8 cellular contexts compared by ENCODE assay signal in genomic region chr11:126969865-126970479, GRCh38. TPM values are rescaled to one million over a fixed set of nuclear protein-coding genes. Genes with fewer than 3 reads are reported as not detected.
A peak's percentile ranks its signal among the peaks of the same experiment; 100 is the strongest.
DNase-seq lines count a peak whose midpoint lies in the region; ATAC-seq, FAIRE-seq and TF ChIP-seq lines count a peak whose summit lies in the region.

No MANE protein-coding gene starts in this region.

- H3K9me3 ChIP-seq in WERI-Rb-1 (ENCODE audit: severe bottlenecking) (peaks cover 2% of the 10 kb centered on the region), kidney (ENCODE audit: control insufficient read depth in 1 of 2, low read length in 2 of 2) (no peaks in the 10 kb centered on the region)

- H3K36me3 ChIP-seq in WERI-Rb-1 (no peaks in the 10 kb centered on the region), kidney (ENCODE audit: control insufficient read depth in 1 of 2, insufficient read depth in 2 of 2, low read length in 2 of 2) (no peaks in the 10 kb centered on the region)

- H3K9ac ChIP-seq in kidney (ENCODE audit: low read length in 2 of 2): no peak overlapping the region

- POLR2A ChIA-PET in activated CD8-positive, alpha-beta T cell treated with anti-CD3 and anti-CD28 coated beads, Interleukin-2, amount 10 ng/mL, durations not matched to agents 7 days and 5 days (lab: Charles Lee): no interaction called here

- CTCF ChIA-PET in activated CD8-positive, alpha-beta T cell treated with anti-CD3 and anti-CD28 coated beads, Interleukin-2, amount 10 ng/mL, durations not matched to agents 7 days and 5 days (lab: Charles Lee): interaction anchor here (0.8 kb wide), 1 partner anchor 19 kb away, joined by 3 read pairs; no protein-coding TSS in a partner anchor

- no peaks in the 10 kb centered on the region for H3K36me3 Mint-ChIP-seq in activated CD8-positive, alpha-beta T cell treated with anti-CD3 and anti-CD28 coated beads, Interleukin-2, amount 10 ng/mL, durations not matched to agents 7 days and 5 days (ENCODE audit: low read depth)

- no peaks in the 10 kb centered on the region for H3K4me1 ChIP-seq in kidney (ENCODE audit: control insufficient read depth in 1 of 2, insufficient read depth in 1 of 2, low read depth in 1 of 2, low read length in 2 of 2)

- intact Hi-C loops in kidney (cut with DNase I): no loop called here

- H3K27ac ChIP-seq in WERI-Rb-1 (no peak overlapping the region), kidney (ENCODE audit: low read depth in 2 of 2, low read length in 2 of 2) (no peak overlapping the region)

- TF ChIP-seq CTCF in GM10266 (IDR thresholded peaks at IDR 0.05; ENCODE audit: control insufficient read depth, insufficient read depth, low read depth, missing control alignments) (peak; percentile 7), WERI-Rb-1 (IDR thresholded peaks at IDR 0.05; ENCODE audit: low read depth, low read length) (peak; percentile 80), kidney (IDR thresholded peaks at IDR 0.05; ENCODE audit: borderline replicate concordance, extremely low read depth, insufficient read depth) (peak; percentile 37)

- no peaks in the 10 kb centered on the region for H3K9me3 Mint-ChIP-seq in activated CD8-positive, alpha-beta T cell treated with anti-CD3 and anti-CD28 coated beads, Interleukin-2, amount 10 ng/mL, durations not matched to agents 7 days and 5 days (ENCODE audit: insufficient read depth)

- peaks cover 12% of the 10 kb centered on the region for H3K27me3 Mint-ChIP-seq in activated CD8-positive, alpha-beta T cell treated with anti-CD3 and anti-CD28 coated beads, Interleukin-2, amount 10 ng/mL, durations not matched to agents 7 days and 5 days (ENCODE audit: low read depth)

- no peaks in the 10 kb centered on the region for H3K4me1 Mint-ChIP-seq in activated CD8-positive, alpha-beta T cell treated with anti-CD3 and anti-CD28 coated beads, Interleukin-2, amount 10 ng/mL, durations not matched to agents 7 days and 5 days (ENCODE audit: low read depth)

- no peak for FAIRE-seq in kidney (lab: Jason Lieb, UNC)

- no peak overlapping the region for H3K4me3 Mint-ChIP-seq in activated CD8-positive, alpha-beta T cell treated with anti-CD3 and anti-CD28 coated beads, Interleukin-2, amount 10 ng/mL, durations not matched to agents 7 days and 5 days

- H3K27me3 ChIP-seq in WERI-Rb-1 (ENCODE audit: insufficient read depth, low read depth, severe bottlenecking): no peaks in the 10 kb centered on the region

- no peak for DNase-seq in GM10266 (ENCODE audit: extremely low spot score)
- peak; percentile 49 for DNase-seq in WERI-Rb-1
- DNase-seq in kidney: no peak
- no peak for DNase-seq in activated T-cell treated with anti-CD3 and anti-CD28 coated beads, Interleukin-2, amount 50 U/mL, for 48 hours
- DNase-seq in activated CD8-positive, alpha-beta T cell treated with anti-CD3 and anti-CD28 coated beads, Interleukin-2, amount 10 ng/mL, durations not matched to agents 7 days and 5 days: no peak
- no peak for DNase-seq in activated naive CD4-positive, alpha-beta T cell treated with Interleukin-2 at 50 U/mL for 16 hours

- H3K4me3 ChIP-seq in WERI-Rb-1 (ENCODE audit: low read depth, low read length) (no peak overlapping the region), kidney (ENCODE audit: low read length in 2 of 2) (no peak overlapping the region)

- peak; percentile 74 for ATAC-seq in HG03196 (IDR thresholded peaks at IDR 0.05; ENCODE audit: unreplicated experiment)
- no peak for ATAC-seq in activated CD8-positive, alpha-beta T cell treated with anti-CD3 and anti-CD28 coated beads, Interleukin-2, amount 10 ng/mL, durations not matched to agents 7 days and 5 days
- no peak for ATAC-seq in GM19452 (IDR thresholded peaks at IDR 0.05; ENCODE audit: unreplicated experiment)

- no peak overlapping the region for H3K27ac Mint-ChIP-seq in activated CD8-positive, alpha-beta T cell treated with anti-CD3 and anti-CD28 coated beads, Interleukin-2, amount 10 ng/mL, durations not matched to agents 7 days and 5 days

RNA-seq across cellular contexts. Expression of gene KIRREL3, which starts 30.6 kb away (rescaled TPM):
- 0.19 TPM for total RNA-seq in kidney
- polyA plus RNA-seq in kidney (ENCODE audit: insufficient read depth, low read depth, low replicate concordance): 0.22 TPM
- total RNA-seq in activated CD8-positive, alpha-beta T cell treated with anti-CD3 and anti-CD28 coated beads, Interleukin-2, amount 10 ng/mL, durations not matched to agents 7 days and 5 days: not detected

Comparison
In these comparisons a context has a peak if more than half of its experiments do, and no peak if none do; other contexts are left out.
1. CTCF ChIP-seq: peak in every context shown above with its lines; median percentile 80 in WERI-Rb-1; 37 in kidney; 7 in GM10266.